26 cellular contexts compared by ENCODE assay signal in genomic region chr7:128781851-128782250, GRCh38. TPM values are rescaled to one million over a fixed set of nuclear protein-coding genes. Genes with fewer than 3 reads are reported as not detected.
"Had no signal": no experiment of that assay in that cellular context is flagged by ENCODE, and none has a peak within 500 bp of the region (broad histone marks: within the 10 kb centered on the region; RNA-seq: fewer than 3 reads in every experiment).

No MANE protein-coding gene starts in this region.

- H3K27me3 ChIP-seq: breast epithelium, hepatocyte, spleen, thyroid gland had no signal

- H3K4me3 ChIP-seq: breast epithelium, hepatocyte, spleen, thyroid gland had no signal

- H3K36me3 ChIP-seq: breast epithelium, neutrophil, spleen, thyroid gland, WERI-Rb-1 had no signal

- H3K4me3 Mint-ChIP-seq: activated naive CD4-positive, alpha-beta T cell treated with anti-CD3 and anti-CD28 coated beads, Interleukin-2, amount 10 ng/mL, durations not matched to agents 7 days and 5 days; activated naive CD8-positive, alpha-beta T cell treated with anti-CD3 and anti-CD28 coated beads, Interleukin-2, amount 50 U/mL, for 24 hours; activated T-helper 17 cell treated with anti-CD3 and anti-CD28 coated beads, Interleukin-2, amount 50 U/mL, for 72 hours; memory B cell; natural killer cell treated with Interleukin-12 subunit alpha and Interleukin-12 subunit beta and Interleukin-15 and Interleukin-18, amount 100 ng/mL, for 72 hours; stimulated activated memory B cell treated with anti-CD40 and anti-IgM and Interleukin-4, amounts not matched to agents 10 μg/mL and 1 μg/mL and 100 μg/mL, for 72 hours had no signal

- H3K27ac ChIP-seq: hepatocyte, neutrophil, parathyroid adenoma, spleen, thyroid gland, WERI-Rb-1 had no signal

- H3K27ac Mint-ChIP-seq: activated naive CD4-positive, alpha-beta T cell treated with anti-CD3 and anti-CD28 coated beads, Interleukin-2, amount 10 ng/mL, durations not matched to agents 7 days and 5 days; activated naive CD8-positive, alpha-beta T cell treated with anti-CD3 and anti-CD28 coated beads, Interleukin-2, amount 50 U/mL, for 24 hours; activated T-helper 17 cell treated with anti-CD3 and anti-CD28 coated beads, Interleukin-2, amount 50 U/mL, for 72 hours; memory B cell; natural killer cell treated with Interleukin-12 subunit alpha and Interleukin-12 subunit beta and Interleukin-15 and Interleukin-18, amount 100 ng/mL, for 72 hours; stimulated activated memory B cell treated with anti-CD40 and anti-IgM and Interleukin-4, amounts not matched to agents 10 μg/mL and 1 μg/mL and 100 μg/mL, for 72 hours had no signal

- H3K9ac ChIP-seq: parathyroid adenoma had no signal

- H2AFZ ChIP-seq: hepatocyte, parathyroid adenoma had no signal

- H3K4me1 Mint-ChIP-seq: activated naive CD4-positive, alpha-beta T cell treated with anti-CD3 and anti-CD28 coated beads, Interleukin-2, amount 10 ng/mL, durations not matched to agents 7 days and 5 days; memory B cell; stimulated activated memory B cell treated with anti-CD40 and anti-IgM and Interleukin-4, amounts not matched to agents 10 μg/mL and 1 μg/mL and 100 μg/mL, for 72 hours had no signal

- H3K79me2 ChIP-seq: hepatocyte, parathyroid adenoma had no signal

- H3K27me3 Mint-ChIP-seq: activated naive CD8-positive, alpha-beta T cell treated with anti-CD3 and anti-CD28 coated beads, Interleukin-2, amount 50 U/mL, for 24 hours; activated T-helper 17 cell treated with anti-CD3 and anti-CD28 coated beads, Interleukin-2, amount 50 U/mL, for 72 hours; memory B cell; stimulated activated memory B cell treated with anti-CD40 and anti-IgM and Interleukin-4, amounts not matched to agents 10 μg/mL and 1 μg/mL and 100 μg/mL, for 72 hours had no signal

- DNase-seq: activated CD4-positive, alpha-beta T cell treated with anti-CD3 and anti-CD28 coated beads, Interleukin-2, amount 50 U/mL, for 4 hours; activated naive CD4-positive, alpha-beta T cell treated with anti-CD3 and anti-CD28 coated beads, Interleukin-2, amount 10 ng/mL, durations not matched to agents 7 days and 5 days; activated naive CD8-positive, alpha-beta T cell treated with anti-CD3 and anti-CD28 coated beads, Interleukin-2, amount 50 U/mL, for 24 hours; cerebellar nuclear complex; cortex of kidney; erythroblast; spleen; stimulated activated CD4-positive, alpha-beta T cell treated with anti-CD3 and anti-CD28 coated beads, Interleukin-4, amount 100 ng/mL, for 4 hours; SW 1271; T-helper 2 cell; thyroid gland; WERI-Rb-1 had no signal

- ATAC-seq: activated naive CD8-positive, alpha-beta T cell treated with anti-CD3 and anti-CD28 coated beads, Interleukin-2, amount 50 U/mL, for 24 hours; activated T-helper 17 cell treated with anti-CD3 and anti-CD28 coated beads, Interleukin-2, amount 50 U/mL, for 72 hours; natural killer cell treated with Interleukin-12 subunit alpha and Interleukin-12 subunit beta and Interleukin-15 and Interleukin-18, amount 100 ng/mL, for 72 hours; stimulated activated memory B cell treated with anti-CD40 and anti-IgM and Interleukin-4, amounts not matched to agents 10 μg/mL and 1 μg/mL and 100 μg/mL, for 72 hours had no signal

- H3K9me3 Mint-ChIP-seq: natural killer cell treated with Interleukin-12 subunit alpha and Interleukin-12 subunit beta and Interleukin-15 and Interleukin-18, amount 100 ng/mL, for 72 hours had no signal

- H3K36me3 Mint-ChIP-seq: activated naive CD4-positive, alpha-beta T cell treated with anti-CD3 and anti-CD28 coated beads, Interleukin-2, amount 10 ng/mL, durations not matched to agents 7 days and 5 days had no signal

- H3K9me3 ChIP-seq: neutrophil, thyroid gland had no signal

- H3K4me1 ChIP-seq: breast epithelium, parathyroid adenoma, spleen, thyroid gland had no signal

RNA-seq across cellular contexts. Expression of gene OPN1SW, which starts 6.3 kb away (rescaled TPM):
- total RNA-seq: activated T-helper 17 cell treated with anti-CD3 and anti-CD28 coated beads, Interleukin-2, amount 50 U/mL, for 72 hours; astrocyte; breast epithelium; hepatocyte; liver; mucosa of gallbladder; natural killer cell treated with Interleukin-12 subunit alpha and Interleukin-12 subunit beta and Interleukin-15 and Interleukin-18, amount 100 ng/mL, for 72 hours; sciatic nerve; spleen; subcutaneous adipose tissue; thyroid gland; urinary bladder had no signal
- polyA plus RNA-seq: hepatocyte, spleen, urinary bladder had no signal

RNA-seq across cellular contexts. Expression of gene FLNC, which starts 48.4 kb away (rescaled TPM):
- total RNA-seq: natural killer cell treated with Interleukin-12 subunit alpha and Interleukin-12 subunit beta and Interleukin-15 and Interleukin-18, amount 100 ng/mL, for 72 hours had no signal
